Comparison of ENCODE assay signal across 8 cellular contexts in genomic region chr12:55407866-55408265, GRCh38. TPM values are rescaled to one million over a fixed set of nuclear protein-coding genes. Genes with fewer than 3 reads are reported as not detected.
"Had no signal": no experiment of that assay in that cellular context is flagged by ENCODE, and none has a peak within 500 bp of the region (broad histone marks: within the 10 kb centered on the region; RNA-seq: fewer than 3 reads in every experiment).

No MANE protein-coding gene starts in this region.

- FAIRE-seq: G401.6, GM12878, GM12891, GM12892, GM18507, GM19239 had no signal

- ATAC-seq: GM12878 had no signal

- DNase-seq: GDM1, GF-D8 had no signal

- H3K4me3 ChIP-seq: GM12878 had no signal

RNA-seq across cellular contexts. Expression of gene OR6C65, which starts 7.5 kb away (rescaled TPM):
- polyA plus RNA-seq: GM12878 had no signal

RNA-seq across cellular contexts. Expression of gene OR6C76, which starts 18.2 kb away (rescaled TPM):
- polyA plus RNA-seq: GM12878 had no signal

RNA-seq across cellular contexts. Expression of gene OR6C2, which starts 36.0 kb away (rescaled TPM):
- polyA plus RNA-seq: GM12878 had no signal

RNA-seq across cellular contexts. Expression of gene OR6C75, which starts 45.1 kb away (rescaled TPM):
- polyA plus RNA-seq: GM12878 had no signal
